Comparison of ENCODE assay signal across 9 cellular contexts in genomic region chr16:69338557-69339288, GRCh38. TPM values are rescaled to one million over a fixed set of nuclear protein-coding genes. Genes with fewer than 3 reads are reported as not detected.
DNase-seq lines count a peak whose midpoint lies in the region; ATAC-seq, FAIRE-seq and TF ChIP-seq lines count a peak whose summit lies in the region.
"Had no signal": no experiment of that assay in that cellular context is flagged by ENCODE, and none has a peak within 500 bp of the region (broad histone marks: within the 10 kb centered on the region; RNA-seq: fewer than 3 reads in every experiment).

No MANE protein-coding gene starts in this region.

- peaks cover 19% of the 10 kb centered on the region for H3K4me1 ChIP-seq in GM23248 (ENCODE audit: insufficient read depth)
- H3K4me1 ChIP-seq in right atrium auricular region: peaks cover 0 to 28% of the 10 kb centered on the region in 2 donors
- H3K4me1 ChIP-seq in skeletal muscle tissue (ENCODE audit: control insufficient read depth in 3 of 3, insufficient read depth in 3 of 3, low read length in 3 of 3): peaks cover 16 to 26% (median 24%) of the 10 kb centered on the region in 3 donors

- CTCF ChIA-PET in WTC11 (lab: Charles Lee): interaction anchor here (0.6 kb wide), 1 partner anchor 10 kb away, joined by 3 read pairs; no protein-coding TSS in a partner anchor

- H3K9me2 ChIP-seq in GM23248 (ENCODE audit: insufficient read depth): no peaks in the 10 kb centered on the region

- H3K27me3 Mint-ChIP-seq in WTC11 (ENCODE audit: low read depth): no peaks in the 10 kb centered on the region

- H3K36me3 Mint-ChIP-seq in WTC11: peaks cover 54% of the 10 kb centered on the region

- no peak for DNase-seq in GM23248
- DNase-seq in WTC11 (ENCODE audit: low spot score): no peak
- DNase-seq in right atrium auricular region (ENCODE audit: low spot score): no peak
- no peak for DNase-seq in putamen (ENCODE audit: low spot score)
- DNase-seq in GM12892 (ENCODE audit: insufficient read length): no peak
- DNase-seq in SHP77 (lab: John Stamatoyannopoulos, UW): no peak
- no peak for DNase-seq in HT-29 (ENCODE audit: low spot score)

- H3K4me2 ChIP-seq in GM23248 (ENCODE audit: unreplicated experiment): peak overlapping the region; percentile 96

- H3K4me1 Mint-ChIP-seq in WTC11: peaks cover 18% of the 10 kb centered on the region

- peak overlapping the region; percentile 95 for H3K27ac Mint-ChIP-seq in WTC11

- no peak for FAIRE-seq in GM12892 (lab: Jason Lieb, UNC)

- peaks cover 27% of the 10 kb centered on the region for H3F3A ChIP-seq in GM23248 (ENCODE audit: insufficient read depth)

- no peaks in the 10 kb centered on the region for H3K9me3 ChIP-seq in GM23248 (ENCODE audit: low read depth)
- H3K9me3 ChIP-seq in right atrium auricular region: no peaks in the 10 kb centered on the region
- H3K9me3 ChIP-seq in skeletal muscle tissue (ENCODE audit: control insufficient read depth in 3 of 3, low read length in 3 of 3): no peaks in the 10 kb centered on the region

- peak overlapping the region; percentile 91 for H2AFZ ChIP-seq in GM23248

- ATAC-seq in WTC11: no peak

- H3K9me3 Mint-ChIP-seq in WTC11: no peaks in the 10 kb centered on the region

- H3K4me3 ChIP-seq in GM23248: peak overlapping the region; percentile 83
- H3K4me3 ChIP-seq in right atrium auricular region: peak overlapping the region; percentile 82 to 96
- H3K4me3 ChIP-seq in skeletal muscle tissue (ENCODE audit: low read length in 3 of 3): peak overlapping the region; percentile 95 to 96 (median 96)

- H3K9ac ChIP-seq in GM23248 (peak overlapping the region; percentile 86), skeletal muscle tissue (ENCODE audit: low read depth in 1 of 3, low read length in 3 of 3) (peak overlapping the region; percentile 86 to 93 (median 89))

- H3K4me3 Mint-ChIP-seq in WTC11: peak overlapping the region; percentile 98

- TF ChIP-seq POLR2A in GM12892 (IDR thresholded peaks at IDR 0.05; ENCODE audit: low read depth, low read length): no peak

- H3K36me3 ChIP-seq in GM23248 (ENCODE audit: low read depth) (peaks cover 37% of the 10 kb centered on the region), right atrium auricular region (peaks cover 36% of the 10 kb centered on the region), skeletal muscle tissue (ENCODE audit: control insufficient read depth in 3 of 3, insufficient read depth in 3 of 3, low read length in 3 of 3) (peaks cover 29 to 44% (median 43%) of the 10 kb centered on the region in 3 donors)

- WGBS in GM23248 (ENCODE audit: low coverage in 1 of 2, low lambda C conversion rate in 2 of 2, missing lambda C conversion rate in 2 of 2), 2 experiments: 18 to 22% methylated on average over 33 to 44 of the region's 46 CpGs

- H3K27ac ChIP-seq in GM23248 (peak overlapping the region; percentile 79), right atrium auricular region (peak overlapping the region; percentile 91), skeletal muscle tissue (ENCODE audit: low read depth, low read length) (peak overlapping the region; percentile 86)

- peaks cover 90% of the 10 kb centered on the region for H3K79me2 ChIP-seq in GM23248 (ENCODE audit: insufficient read depth)

- in situ Hi-C loops in GM23248 (cut with MboI): no loop called here

- no peaks in the 10 kb centered on the region for H3K27me3 ChIP-seq in GM23248 (replicated peaks; ENCODE audit: insufficient read depth)
- H3K27me3 ChIP-seq in right atrium auricular region: no peaks in the 10 kb centered on the region
- H3K27me3 ChIP-seq in skeletal muscle tissue (ENCODE audit: control insufficient read depth in 3 of 3, insufficient read depth in 3 of 3, low read length in 3 of 3): no peaks in the 10 kb centered on the region

- TF ChIP-seq CTCF in WTC11 (IDR thresholded peaks at IDR 0.05) (no peak), right atrium auricular region (IDR thresholded peaks at IDR 0.05) (no peak)

- POLR2A ChIA-PET in WTC11 (lab: Charles Lee): interaction anchor here (0.7 to 1.3 kb wide), 3 partner anchors 8 to 10 kb away, joined by 3 to 5 read pairs (median 4); partner anchors contain the start of gene PDF

- no peaks in the 10 kb centered on the region for H4K20me1 ChIP-seq in GM23248 (ENCODE audit: insufficient read depth)

TF ChIP-seq in WTC11, 78 proteins besides CTCF, POLR2A, EP300 and RAD21:
- TF ChIP-seq ESRRA (CRISPR knock-in tag; IDR thresholded peaks at IDR 0.05; ENCODE audit: borderline replicate concordance) (no peak; the same call in 1 of the 2 replicates), FOXP1 (CRISPR knock-in tag; IDR thresholded peaks at IDR 0.05; ENCODE audit: borderline replicate concordance) (peak; percentile 41; the same call in 1 of the 2 replicates), RELA (CRISPR knock-in tag; IDR thresholded peaks at IDR 0.05; ENCODE audit: borderline replicate concordance) (0 out of 2 replicates have a peak, but pooled peaks have one; percentile 24), PREB (CRISPR knock-in tag; IDR thresholded peaks at IDR 0.05; ENCODE audit: borderline replicate concordance) (peak; percentile 10; the same call in 1 of the 2 replicates), E2F5 (CRISPR knock-in tag; IDR thresholded peaks at IDR 0.05) (no peak)

RNA-seq across cellular contexts. Expression of gene COG8, which starts 0.6 kb away (rescaled TPM):
- 52.4 and 65.9 TPM in 2 replicates for total RNA-seq in GM23248 (2014; rRNA removed; shearing (Covaris generic))
- polyA plus RNA-seq in GM23248 (2016; fragmentation: Nextera tagmentation; extraction: Ambion mirVana): 28.9 and 29.1 TPM in 2 replicates
- total RNA-seq in WTC11 (2021) (56.5 to 59.5 TPM (median 59.5 TPM) in 3 replicates), right atrium auricular region (10 to 100 TPM; 24.4 to 31.8 TPM), skeletal muscle tissue (36.0 TPM)
- 9.9 TPM for polyA plus RNA-seq in GM12892 (2012; ENCODE audit: missing spikeins)
- 50.4 and 55.8 TPM in 2 replicates for total RNA-seq in HT-29 (2014; rRNA removed; shearing (Covaris generic))

RNA-seq across cellular contexts. Expression of gene NIP7, which starts 0.8 kb away (rescaled TPM):
- 16.3 and 24.2 TPM in 2 replicates for total RNA-seq in GM23248 (2014; rRNA removed; shearing (Covaris generic))
- 35.1 and 35.6 TPM in 2 replicates for polyA plus RNA-seq in GM23248 (2016; fragmentation: Nextera tagmentation; extraction: Ambion mirVana)
- total RNA-seq in WTC11 (2021) (39.2 to 43.7 TPM (median 40.5 TPM) in 3 replicates), right atrium auricular region (1 to 10 TPM; 5.9 to 6.6 TPM), skeletal muscle tissue (21.9 TPM)
- 32.7 TPM for polyA plus RNA-seq in GM12892 (2012; ENCODE audit: missing spikeins)
- total RNA-seq in HT-29 (2014; rRNA removed; shearing (Covaris generic)): 20.1 and 24.5 TPM in 2 replicates

RNA-seq across cellular contexts. Expression of gene PDF, which starts 8.3 kb away (rescaled TPM):
- 12.3 and 21.5 TPM in 2 replicates for total RNA-seq in GM23248 (2014; rRNA removed; shearing (Covaris generic))
- 18.0 and 20.9 TPM in 2 replicates for polyA plus RNA-seq in GM23248 (2016; fragmentation: Nextera tagmentation; extraction: Ambion mirVana)
- total RNA-seq in WTC11 (2021) (24.0 to 28.2 TPM (median 25.6 TPM) in 3 replicates), right atrium auricular region (10 to 100 TPM; 11.8 to 12.8 TPM), skeletal muscle tissue (6.8 TPM)
- 1.0 TPM for polyA plus RNA-seq in GM12892 (2012; ENCODE audit: missing spikeins)
- total RNA-seq in HT-29 (2014; rRNA removed; shearing (Covaris generic)): 80.9 and 81.5 TPM in 2 replicates

RNA-seq across cellular contexts. Expression of gene TMED6, which starts 12.9 kb away (rescaled TPM):
- not detected in 2 replicates for total RNA-seq in GM23248 (2014; rRNA removed; shearing (Covaris generic))
- 0.30 and 0.46 TPM in 2 replicates for polyA plus RNA-seq in GM23248 (2016; fragmentation: Nextera tagmentation; extraction: Ambion mirVana)
- total RNA-seq in WTC11 (2021): 0.44 to 0.72 TPM (median 0.62 TPM) in 3 replicates
- not detected for total RNA-seq in right atrium auricular region
- total RNA-seq in skeletal muscle tissue: not detected
- polyA plus RNA-seq in GM12892 (2012; ENCODE audit: missing spikeins): 2.1 TPM
- total RNA-seq in HT-29 (2014; rRNA removed; shearing (Covaris generic)): 0.10 TPM in 1 of 2 replicates, not detected in the other
- total RNA-seq: myocyte had no signal

RNA-seq across cellular contexts. Expression of gene VPS4A, which starts 27.6 kb away (rescaled TPM):
- 35.9 and 36.5 TPM in 2 replicates for total RNA-seq in GM23248 (2014; rRNA removed; shearing (Covaris generic))
- polyA plus RNA-seq in GM23248 (2016; fragmentation: Nextera tagmentation; extraction: Ambion mirVana): 43.8 and 44.9 TPM in 2 replicates
- 24.5 to 28.3 TPM (median 25.5 TPM) in 3 replicates for total RNA-seq in WTC11 (2021)
- total RNA-seq in right atrium auricular region: 10 to 100 TPM; 25.4 to 36.4 TPM
- 25.6 TPM for total RNA-seq in skeletal muscle tissue
- 22.5 TPM for polyA plus RNA-seq in GM12892 (2012; ENCODE audit: missing spikeins)
- total RNA-seq in HT-29 (2014; rRNA removed; shearing (Covaris generic)): 24.5 and 33.3 TPM in 2 replicates
